8 cellular contexts compared by ENCODE assay signal in the genomic region with DNA sequence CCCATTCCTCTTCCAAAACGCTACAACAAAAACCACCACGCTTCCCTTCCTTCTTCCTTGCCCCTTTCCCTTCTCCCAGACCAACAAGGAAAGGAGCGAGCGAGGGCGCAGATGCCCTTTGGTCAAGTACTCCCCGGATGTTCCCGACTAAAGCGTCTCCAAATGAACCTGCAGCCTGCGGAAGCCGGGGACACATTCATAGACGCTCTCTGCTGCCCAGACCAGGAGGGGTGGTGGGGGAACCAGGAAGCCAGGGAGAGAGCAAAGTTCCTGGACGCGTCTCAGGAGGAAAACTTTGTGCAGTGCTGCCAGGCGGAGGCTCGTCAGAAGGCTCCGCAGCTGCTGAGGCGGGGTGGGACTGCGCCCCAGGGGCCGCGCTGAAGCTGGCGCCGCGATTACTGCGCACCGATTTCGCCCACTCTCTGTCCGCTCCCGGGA. TPM values are rescaled to one million over a fixed set of nuclear protein-coding genes. Genes with fewer than 3 reads are reported as not detected.
DNase-seq lines count a peak whose midpoint lies in the region; ATAC-seq, FAIRE-seq and TF ChIP-seq lines count a peak whose summit lies in the region.

No MANE protein-coding gene starts in this region.

- FAIRE-seq in H1 (lab: Jason Lieb, UNC) = no peak
- FAIRE-seq in GM19239 (lab: Jason Lieb, UNC) = no peak

- no peak for TF ChIP-seq CTCF in HFF-Myc (IDR thresholded peaks at IDR 0.05; ENCODE audit: low read depth, low read length, missing control alignments)
- no peak for TF ChIP-seq CTCF in H1 (IDR thresholded peaks at IDR 0.05; ENCODE audit: control extremely low read depth in 1 of 3, insufficient read depth in 1 of 3, low read depth in 1 of 3, low read length in 3 of 3)

- no peak for TF ChIP-seq EP300 in H1 (IDR thresholded peaks at IDR 0.05; ENCODE audit: borderline replicate concordance in 1 of 2, low read depth in 2 of 2, low read length in 2 of 2)

- H3K4me1 ChIP-seq in H1 (replicated peaks in 1 of 4; ENCODE audit: control insufficient read depth in 3 of 4, insufficient read depth in 4 of 4, low read length in 3 of 4) = peaks cover 2 to 11% (median 5%) of the 10 kb centered on the region in 4 experiments; a peak in 6 of 7 replicates
- peaks cover 2% of the 10 kb centered on the region for H3K4me1 ChIP-seq in mesodermal cell (ENCODE audit: control insufficient read depth, insufficient read depth, low read length, poor library complexity, severe bottlenecking)
- no peaks in the 10 kb centered on the region for H3K4me1 ChIP-seq in aorta (ENCODE audit: control insufficient read depth in 1 of 2, insufficient read depth in 2 of 2, low read length in 2 of 2)

- no peaks in the 10 kb centered on the region for H3K79me1 ChIP-seq in H1 (ENCODE audit: low read depth, low read length)

- 2% methylated on average over 14 of the region's 28 CpGs; no CpG with 5 or more reads in 1 of the 2 experiments for WGBS in H1 (ENCODE audit: extremely low coverage in 1 of 2, insufficient coverage in 1 of 2, insufficient read length in 1 of 2, insufficient replicate concordance in 2 of 2, low coverage in 1 of 2, low lambda C conversion rate in 2 of 2, missing lambda C conversion rate in 1 of 2), 2 experiments
- WGBS in mesodermal cell (ENCODE audit: insufficient coverage in 2 of 2), 2 experiments = 0 to 1% methylated on average over 21 to 25 of the region's 28 CpGs
- WGBS in aorta, 2 donors = 0 to 1% methylated on average over 28 of the region's 28 CpGs

- H3K18ac ChIP-seq in H1 (ENCODE audit: extremely low read depth, low read length) = peak overlapping the region; percentile 40; the same call in 1 of the 2 replicates

- H3K36me3 ChIP-seq in H1 (ENCODE audit: control insufficient read depth in 2 of 4, insufficient read depth in 4 of 4, low read length in 3 of 4) (no peaks in the 10 kb centered on the region), mesodermal cell (ENCODE audit: control insufficient read depth, insufficient read depth, low read length) (no peaks in the 10 kb centered on the region), aorta (ENCODE audit: control insufficient read depth in 1 of 2, insufficient read depth in 2 of 2, low read length in 1 of 2) (no peaks in the 10 kb centered on the region)

- H3K56ac ChIP-seq in H1 (replicated peaks; ENCODE audit: insufficient read length, low read depth, low read length) = peak overlapping the region; percentile 33

- H3K9ac ChIP-seq in H1 (replicated peaks in 1 of 4; ENCODE audit: extremely low read depth in 1 of 4, low read depth in 3 of 4, low read length in 3 of 4) = peak overlapping the region in 2 of 4 experiments; percentile 23 to 66; a peak in 3 of 7 replicates

- H4K5ac ChIP-seq in H1 (ENCODE audit: insufficient read length, low read depth, low read length) = no peak overlapping the region

- peak overlapping the region; percentile 22; the same call in 1 of the 2 replicates for H4K8ac ChIP-seq in H1 (ENCODE audit: extremely low read depth, insufficient read depth, low read length)

- CTCF ChIA-PET in H1 (lab: Charles Lee; ENCODE audit: partially characterized antibody) = interaction anchor here (0.9 to 2.3 kb wide), 8 partner anchors 87 to 279 kb away, joined by 3 to 10 read pairs (median 4); no protein-coding TSS in a partner anchor

- H3K23ac ChIP-seq in H1 (ENCODE audit: insufficient read length) = no peak overlapping the region

- no peak overlapping the region; the same call in 1 of the 2 replicates for H2BK15ac ChIP-seq in H1 (ENCODE audit: low read length)

- H2BK20ac ChIP-seq in H1 (ENCODE audit: low read length) = no peak overlapping the region

- no peak overlapping the region for H3K27ac ChIP-seq in H1 (ENCODE audit: low read depth, low read length)
- no peak overlapping the region for H3K27ac ChIP-seq in mesodermal cell (ENCODE audit: low read depth, low read length, severe bottlenecking)
- peak overlapping the region; percentile 86 to 90 for H3K27ac ChIP-seq in aorta (ENCODE audit: low read depth in 1 of 2, low read length in 2 of 2)

- peaks cover 3 to 34% (median 24%) of the 10 kb centered on the region in 4 experiments for H3K27me3 ChIP-seq in H1 (replicated peaks in 1 of 4; ENCODE audit: control insufficient read depth in 3 of 4, extremely low read depth in 1 of 4, insufficient read depth in 3 of 4, low read length in 3 of 4)
- H3K27me3 ChIP-seq in aorta (ENCODE audit: control insufficient read depth in 1 of 2, insufficient read depth in 2 of 2, low read length in 1 of 2) = no peaks in the 10 kb centered on the region

- H2BK120ac ChIP-seq in H1 (replicated peaks; ENCODE audit: low read depth, low read length) = no peak overlapping the region

- H3K9me3 ChIP-seq in H1 (ENCODE audit: insufficient read depth in 2 of 2, low read depth in 1 of 2, low read length in 1 of 2) (no peaks in the 10 kb centered on the region), mesodermal cell (ENCODE audit: control insufficient read depth, low read length) (no peaks in the 10 kb centered on the region), aorta (ENCODE audit: control insufficient read depth, low read length) (no peaks in the 10 kb centered on the region)

- H4K91ac ChIP-seq in H1 (replicated peaks; ENCODE audit: insufficient read length, low read length) = peak overlapping the region; percentile 27

- peaks cover 0 to 2% of the 10 kb centered on the region in 2 experiments for H4K20me1 ChIP-seq in H1 (replicated peaks in 1 of 2; ENCODE audit: control insufficient read depth in 1 of 2, insufficient read depth in 2 of 2, low read length in 2 of 2)

- no peak overlapping the region for H2AK5ac ChIP-seq in H1 (ENCODE audit: low read depth, low read length)

- H3K4me2 ChIP-seq in H1 (ENCODE audit: insufficient read depth in 1 of 2, low read depth in 2 of 2, low read length in 2 of 2) = peak overlapping the region; percentile 95 to 99

- ATAC-seq in GM18499 (IDR thresholded peaks at IDR 0.05; ENCODE audit: insufficient read depth, unreplicated experiment) = peak; percentile 17
- ATAC-seq in aorta (ENCODE audit: low FRiP score) = peak; percentile 81

- no peaks in the 10 kb centered on the region for H3K79me2 ChIP-seq in H1 (ENCODE audit: control insufficient read depth in 1 of 2, insufficient read depth in 2 of 2, low read length in 2 of 2)

- no peak for TF ChIP-seq RAD21 in H1 (IDR thresholded peaks at IDR 0.05 in 1 of 2, conservative IDR thresholded peaks at IDR 0.05 in 1 of 2; ENCODE audit: low read depth in 2 of 2, low read length in 2 of 2)

- POLR2A ChIA-PET in H1 (lab: Charles Lee; ENCODE audit: partially characterized antibody) = no interaction called here

- H2BK5ac ChIP-seq in H1 (ENCODE audit: low read depth, low read length) = no peak overlapping the region

- DNase-seq in HFF-Myc (ENCODE audit: extremely low read depth, low read depth) (peak; percentile 40), NCI-H526 treated with DMSO at 0.1 percent for 48 hours (lab: John Stamatoyannopoulos, UW) (peak; percentile 52), H1 (ENCODE audit: low read depth in 1 of 2, low spot score in 2 of 2) (peak in 1 of 2 experiments; percentile 63), aorta (peak; percentile 55 to 82), GM19239 (ENCODE audit: insufficient read length, low spot score) (no peak)
- DNase-seq in activated naive CD4-positive, alpha-beta T cell treated with Interleukin-2 at 50 U/mL for 16 hours = no peak

- peaks cover 19% of the 10 kb centered on the region for H3K23me2 ChIP-seq in H1 (ENCODE audit: low read depth, low read length)

- intact Hi-C loops in aorta (cut with DNase I) = loop anchor here (2.0 to 10.0 kb wide), 4 partner anchors 94 to 279 kb away; no protein-coding TSS in a partner anchor

- no peak overlapping the region for H2BK12ac ChIP-seq in H1 (ENCODE audit: low read depth, low read length)

- H3K14ac ChIP-seq in H1 (ENCODE audit: insufficient read length) = no peak overlapping the region

- TF ChIP-seq POLR2A in H1 (IDR thresholded peaks at IDR 0.05; ENCODE audit: control extremely low read depth in 1 of 2, low read depth in 2 of 2, low read length in 2 of 2) = no peak

- H3K4ac ChIP-seq in H1 (replicated peaks; ENCODE audit: insufficient read length, low read depth, low read length) = no peak overlapping the region

- H2AFZ ChIP-seq in H1 (ENCODE audit: low read length) = peak overlapping the region; percentile 98

- H3K4me3 ChIP-seq in HFF-Myc (replicated peaks; ENCODE audit: low read depth, low read length) = peak overlapping the region; percentile 95
- H3K4me3 ChIP-seq in H1 (ENCODE audit: extremely low read depth in 1 of 4, insufficient read depth in 2 of 4, low read depth in 3 of 4, low read length in 4 of 4) = peak overlapping the region; percentile 69 to 82 (median 78)
- peak overlapping the region; percentile 68 for H3K4me3 ChIP-seq in mesodermal cell (ENCODE audit: extremely low read depth, insufficient read depth, low read length, poor library complexity, severe bottlenecking)
- H3K4me3 ChIP-seq in aorta (ENCODE audit: low read length in 2 of 2) = peak overlapping the region; percentile 52 to 76

TF ChIP-seq in H1, 55 proteins besides CTCF, POLR2A, EP300 and RAD21 (continues in another document):
- TF ChIP-seq SUZ12 (IDR thresholded peaks at IDR 0.05; ENCODE audit: low read length) (peak; percentile 74; the same call in 1 of the 2 replicates), ZNF274 (IDR thresholded peaks at IDR 0.05; ENCODE audit: borderline replicate concordance, extremely low read depth, low read length) (no peak), FOSL1 (IDR thresholded peaks at IDR 0.05; ENCODE audit: insufficient read depth, low read depth, low read length) (no peak), EGR1 (IDR thresholded peaks at IDR 0.05; ENCODE audit: borderline replicate concordance, low read depth, low read length) (no peak), CHD2 (IDR thresholded peaks at IDR 0.05; ENCODE audit: low read length) (no peak), CHD1 (IDR thresholded peaks at IDR 0.05; ENCODE audit: low read depth, low read length) (no peak)
- TF ChIP-seq, protein P1, sequence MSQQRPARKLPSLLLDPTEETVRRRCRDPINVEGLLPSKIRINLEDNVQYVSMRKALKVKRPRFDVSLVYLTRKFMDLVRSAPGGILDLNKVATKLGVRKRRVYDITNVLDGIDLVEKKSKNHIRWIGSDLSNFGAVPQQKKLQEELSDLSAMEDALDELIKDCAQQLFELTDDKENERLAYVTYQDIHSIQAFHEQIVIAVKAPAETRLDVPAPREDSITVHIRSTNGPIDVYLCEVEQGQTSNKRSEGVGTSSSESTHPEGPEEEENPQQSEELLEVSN (IDR thresholded peaks at IDR 0.05) = no peak

RNA-seq across cellular contexts. Expression of a gene that starts 0.8 kb away (rescaled TPM):
- 3.5 and 4.1 TPM in 2 replicates for total RNA-seq in H1 (2021; fragmentation: NEBNext Ultra II Directional; extraction: Animal tissue kit (Norgen Biotek cat#: 25700))
- polyA plus RNA-seq in H1 (2011; rRNA removed) (1.1 and 1.6 TPM in 2 replicates), aorta (1 to 10 TPM; 3.5 to 9.2 TPM)
- 1.3 TPM for polyA plus RNA-seq in H1 (2011; cell fraction: cytosol; rRNA removed)
- 1.8 TPM for polyA plus RNA-seq in H1 (2011; cell fraction: nucleus; rRNA removed)
- 1.6 to 3.4 TPM (median 2.4 TPM) in 4 replicates for polyA plus RNA-seq in H1 (2012, experiment 1 of 2)
- 0.17 TPM for polyA plus RNA-seq in H1 (2012, experiment 2 of 2)
- polyA plus RNA-seq in H1 (2013, experiment 1 of 2) = 3.0 TPM
- polyA plus RNA-seq in H1 (2013, experiment 2 of 2) = 2.9 TPM
- 11.9 and 17.1 TPM in 2 replicates for polyA minus RNA-seq in H1 (2011; rRNA and poly(A)+ RNA removed)
- polyA minus RNA-seq in H1 (2011; cell fraction: cytosol; rRNA and poly(A)+ RNA removed) = 4.5 TPM
- 13.2 TPM for polyA minus RNA-seq in H1 (2011; cell fraction: nucleus; rRNA and poly(A)+ RNA removed)
- polyA plus RNA-seq in mesodermal cell (2013, experiment 1 of 2) = 6.3 TPM
- 4.8 TPM for polyA plus RNA-seq in mesodermal cell (2013, experiment 2 of 2)
- 10 to 100 TPM; 30.8 to 50.7 TPM for total RNA-seq in aorta

Comparison
In these comparisons a context has a peak if more than half of its experiments do, and no peak if none do; other contexts are left out.
1. DNase-seq: peak in HFF-Myc (single experiment), NCI-H526 treated with DMSO at 0.1 percent for 48 hours (single experiment) and aorta (2 of 2); none in GM19239 (single experiment) and activated naive CD4-positive, alpha-beta T cell treated with Interleukin-2 at 50 U/mL for 16 hours (single experiment).
2. H3K27ac ChIP-seq: peak in aorta (2 of 2); none in H1 (single experiment) and mesodermal cell (single experiment).
3. Peak in every context shown above with its lines, with median percentiles within 50 percentile points of each other: H3K4me3 ChIP-seq.